ENCODE assay signal across 8 cellular contexts in the genomic region with DNA sequence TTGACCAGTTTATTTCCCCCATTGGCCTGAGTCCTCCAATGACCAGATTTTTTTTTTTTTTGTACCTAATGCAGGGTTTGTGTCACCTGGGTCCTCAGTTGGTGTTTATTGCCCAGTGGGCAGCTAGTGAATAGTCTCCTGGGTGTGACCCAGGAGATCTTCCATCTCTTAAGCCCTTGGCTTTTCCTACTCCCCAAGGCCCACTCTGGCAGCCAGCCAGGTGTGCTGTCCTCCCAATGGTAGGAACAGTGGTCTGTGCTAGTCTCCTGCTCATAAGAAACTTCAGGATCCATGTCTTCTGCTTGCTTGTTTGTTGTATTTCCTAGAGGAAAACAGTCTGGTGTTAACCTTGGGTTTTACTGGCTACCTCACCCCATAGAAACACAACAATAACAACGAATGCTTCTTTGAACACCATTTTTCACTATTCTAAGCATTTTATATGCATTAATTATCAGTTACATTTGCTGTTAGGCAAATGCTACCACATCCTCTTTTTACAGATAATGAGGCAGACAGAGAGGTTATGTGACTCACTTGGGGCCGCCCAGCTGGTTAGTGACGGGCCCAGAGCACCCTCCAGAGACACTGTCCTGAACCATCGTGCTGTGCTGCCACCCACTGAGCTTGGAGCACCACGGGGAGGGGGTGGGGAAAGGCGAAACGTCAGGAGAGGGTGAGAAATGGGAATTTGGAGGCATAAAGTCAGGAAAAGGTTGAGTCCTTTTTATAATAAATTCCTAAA.
DNase-seq lines count a peak whose midpoint lies in the region; ATAC-seq and TF ChIP-seq lines count a peak whose summit lies in the region.

No MANE protein-coding gene starts in this region.

- H3K27ac ChIP-seq in SJSA1 = peak overlapping the region; percentile 92; the same call in 1 of the 2 replicates

- H3K36me3 Mint-ChIP-seq in activated naive CD4-positive, alpha-beta T cell treated with anti-CD3 and anti-CD28 coated beads, Interleukin-2, amount 50 U/mL, for 24 hours = no peaks in the 10 kb centered on the region

- ATAC-seq in HG03439 (IDR thresholded peaks at IDR 0.05; ENCODE audit: unreplicated experiment) (no peak), HG03095 (IDR thresholded peaks at IDR 0.05; ENCODE audit: unreplicated experiment) (no peak), GM19452 (IDR thresholded peaks at IDR 0.05; ENCODE audit: unreplicated experiment) (no peak)

- H3K36me3 ChIP-seq in SJSA1 = no peaks in the 10 kb centered on the region

- H3K27me3 ChIP-seq in SJSA1 (replicated peaks) = no peaks in the 10 kb centered on the region

- no peak for TF ChIP-seq CTCF in GM13976 (IDR thresholded peaks at IDR 0.05; ENCODE audit: borderline replicate concordance, control extremely low read depth, extremely low read depth, insufficient read depth, missing control alignments)

- DNase-seq in GM13976 (ENCODE audit: low spot score) (peak; percentile 41), SJSA1 (ENCODE audit: low read depth in 1 of 2, low spot score in 2 of 2) (peak; percentile 51 to 74), ACHN (no peak)
- peak; percentile 63 for DNase-seq in stimulated activated CD4-positive, alpha-beta T cell treated with anti-CD3 and anti-CD28 coated beads, Interleukin-4, amount 100 ng/mL, for 24 hours

- H3K4me3 ChIP-seq in SJSA1 = no peak overlapping the region

- H3K9me3 Mint-ChIP-seq in activated naive CD4-positive, alpha-beta T cell treated with anti-CD3 and anti-CD28 coated beads, Interleukin-2, amount 50 U/mL, for 24 hours = no peaks in the 10 kb centered on the region

- H3K27me3 Mint-ChIP-seq in activated naive CD4-positive, alpha-beta T cell treated with anti-CD3 and anti-CD28 coated beads, Interleukin-2, amount 50 U/mL, for 24 hours = no peaks in the 10 kb centered on the region

- in situ Hi-C loops in GM13976 (cut with MboI; ENCODE audit: low sequenced_read_pairs, unreplicated experiment) (no loop called here), ACHN (cut with HindIII; ENCODE audit: low pct_ligation_motif_present, low pct_unique_long_range_greater_than_20kb, low sequenced_read_pairs) (no loop called here)

- peaks cover 23% of the 10 kb centered on the region for H3K4me1 ChIP-seq in SJSA1 (replicated peaks)

- H3K27ac Mint-ChIP-seq in activated naive CD4-positive, alpha-beta T cell treated with anti-CD3 and anti-CD28 coated beads, Interleukin-2, amount 50 U/mL, for 24 hours = peak overlapping the region; percentile 84

- H3K4me1 Mint-ChIP-seq in activated naive CD4-positive, alpha-beta T cell treated with anti-CD3 and anti-CD28 coated beads, Interleukin-2, amount 50 U/mL, for 24 hours = peaks cover 60% of the 10 kb centered on the region

- H3K9me3 ChIP-seq in SJSA1 (replicated peaks) = no peaks in the 10 kb centered on the region

- H3K4me3 Mint-ChIP-seq in activated naive CD4-positive, alpha-beta T cell treated with anti-CD3 and anti-CD28 coated beads, Interleukin-2, amount 50 U/mL, for 24 hours = peak overlapping the region; percentile 51
